ENCODE assay signal across 14 cellular contexts in the genomic region with DNA sequence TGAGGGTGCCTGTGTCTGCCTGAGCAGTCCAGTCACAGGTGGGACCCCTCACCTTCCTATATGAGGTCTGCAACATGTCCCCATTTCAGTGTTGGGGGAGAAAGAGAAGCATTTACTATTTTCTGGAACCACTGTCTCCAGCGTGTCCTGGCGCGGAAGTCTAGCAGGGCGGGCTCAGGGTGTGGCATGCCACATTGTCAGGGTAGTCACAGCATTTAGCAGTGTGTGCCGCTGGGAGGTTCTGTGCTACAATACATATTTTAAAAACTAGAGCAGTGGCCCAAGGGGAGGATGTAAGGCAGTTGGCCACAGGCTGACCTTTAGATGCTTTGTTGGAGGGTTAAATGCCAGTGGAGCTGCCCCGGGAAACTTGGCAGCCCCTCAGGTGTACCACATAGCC. TPM values are rescaled to one million over a fixed set of nuclear protein-coding genes. Genes with fewer than 3 reads are reported as not detected.
DNase-seq lines count a peak whose midpoint lies in the region; ATAC-seq and TF ChIP-seq lines count a peak whose summit lies in the region.
"Had no signal": no experiment of that assay in that cellular context is flagged by ENCODE, and none has a peak within 500 bp of the region (broad histone marks: within the 10 kb centered on the region; RNA-seq: fewer than 3 reads in every experiment).

No MANE protein-coding gene starts in this region.

- H3K27me3 Mint-ChIP-seq in activated naive CD4-positive, alpha-beta T cell treated with anti-CD3 and anti-CD28 coated beads, Interleukin-2, amount 10 ng/mL, durations not matched to agents 7 days and 5 days: no peaks in the 10 kb centered on the region
- H3K27me3 Mint-ChIP-seq in activated naive CD4-positive, alpha-beta T cell treated with anti-CD3 and anti-CD28 coated beads for 36 hours (ENCODE audit: low read depth): no peaks in the 10 kb centered on the region
- H3K27me3 Mint-ChIP-seq in activated T-helper 1 cell treated with anti-CD3 and anti-CD28 coated beads, Interleukin-12 subunit alpha, Interleukin-12 subunit beta, Interleukin-2, Interleukin-4 antibody, amounts not matched to agents 30 ng/mL and 10 ng/mL and 1 ng/mL, durations not matched to agents 14 hours and 24 hours and 36 hours (ENCODE audit: insufficient read depth): no peaks in the 10 kb centered on the region
- H3K27me3 Mint-ChIP-seq in immature natural killer cell (ENCODE audit: low read depth in 3 of 3): no peaks in the 10 kb centered on the region
- H3K27me3 Mint-ChIP-seq: activated B cell treated with CpG ODN at 0.5 μM for 24 hours had no signal

- peak overlapping the region; percentile 94 for H3K27ac ChIP-seq in substantia nigra (ENCODE audit: low read depth, low read length, poor library complexity, severe bottlenecking)
- H3K27ac ChIP-seq: colonic mucosa had no signal

- intact Hi-C loops in activated naive CD4-positive, alpha-beta T cell treated with anti-CD3 and anti-CD28 coated beads for 36 hours (cut with micrococcal nuclease): no loop called here
- intact Hi-C loops in activated T-helper 1 cell treated with anti-CD3 and anti-CD28 coated beads, Interleukin-12 subunit alpha, Interleukin-12 subunit beta, Interleukin-2, Interleukin-4 antibody, amounts not matched to agents 30 ng/mL and 10 ng/mL and 1 ng/mL, durations not matched to agents 14 hours and 24 hours and 36 hours (cut with micrococcal nuclease): no loop called here

- no peak overlapping the region for H3K4me3 Mint-ChIP-seq in activated naive CD4-positive, alpha-beta T cell treated with anti-CD3 and anti-CD28 coated beads, Interleukin-2, amount 10 ng/mL, durations not matched to agents 7 days and 5 days
- no peak overlapping the region for H3K4me3 Mint-ChIP-seq in activated naive CD4-positive, alpha-beta T cell treated with anti-CD3 and anti-CD28 coated beads for 36 hours
- no peak overlapping the region for H3K4me3 Mint-ChIP-seq in activated T-helper 1 cell treated with anti-CD3 and anti-CD28 coated beads, Interleukin-12 subunit alpha, Interleukin-12 subunit beta, Interleukin-2, Interleukin-4 antibody, amounts not matched to agents 30 ng/mL and 10 ng/mL and 1 ng/mL, durations not matched to agents 14 hours and 24 hours and 36 hours
- peak overlapping the region; percentile 64 to 78 (median 65) for H3K4me3 Mint-ChIP-seq in immature natural killer cell
- H3K4me3 Mint-ChIP-seq: activated B cell treated with CpG ODN at 0.5 μM for 24 hours had no signal

- peaks cover 67% of the 10 kb centered on the region for H3K4me1 Mint-ChIP-seq in activated naive CD4-positive, alpha-beta T cell treated with anti-CD3 and anti-CD28 coated beads, Interleukin-2, amount 10 ng/mL, durations not matched to agents 7 days and 5 days
- H3K4me1 Mint-ChIP-seq in activated naive CD4-positive, alpha-beta T cell treated with anti-CD3 and anti-CD28 coated beads for 36 hours (ENCODE audit: low read depth): peaks cover 57% of the 10 kb centered on the region
- peaks cover 71% of the 10 kb centered on the region for H3K4me1 Mint-ChIP-seq in activated T-helper 1 cell treated with anti-CD3 and anti-CD28 coated beads, Interleukin-12 subunit alpha, Interleukin-12 subunit beta, Interleukin-2, Interleukin-4 antibody, amounts not matched to agents 30 ng/mL and 10 ng/mL and 1 ng/mL, durations not matched to agents 14 hours and 24 hours and 36 hours (ENCODE audit: low read depth)
- peaks cover 80 to 89% of the 10 kb centered on the region in 2 donors for H3K4me1 Mint-ChIP-seq in immature natural killer cell

- CTCF ChIA-PET in activated naive CD4-positive, alpha-beta T cell treated with anti-CD3 and anti-CD28 coated beads, Interleukin-2, amount 10 ng/mL, durations not matched to agents 7 days and 5 days (lab: Charles Lee): interaction anchor here (0.9 to 3.5 kb wide), 3 partner anchors 10 to 121 kb away, joined by 3 to 19 read pairs (median 3); no protein-coding TSS in a partner anchor
- CTCF ChIA-PET in activated naive CD4-positive, alpha-beta T cell treated with anti-CD3 and anti-CD28 coated beads for 36 hours (lab: Charles Lee): interaction anchor here (1.1 to 4.2 kb wide), 3 partner anchors 10 to 56 kb away, joined by 3 to 28 read pairs (median 4); no protein-coding TSS in a partner anchor

- H3K36me3 Mint-ChIP-seq in activated naive CD4-positive, alpha-beta T cell treated with anti-CD3 and anti-CD28 coated beads, Interleukin-2, amount 10 ng/mL, durations not matched to agents 7 days and 5 days: peaks cover 57% of the 10 kb centered on the region
- H3K36me3 Mint-ChIP-seq in activated naive CD4-positive, alpha-beta T cell treated with anti-CD3 and anti-CD28 coated beads for 36 hours (ENCODE audit: low read depth): peaks cover 14% of the 10 kb centered on the region
- peaks cover 42% of the 10 kb centered on the region for H3K36me3 Mint-ChIP-seq in activated T-helper 1 cell treated with anti-CD3 and anti-CD28 coated beads, Interleukin-12 subunit alpha, Interleukin-12 subunit beta, Interleukin-2, Interleukin-4 antibody, amounts not matched to agents 30 ng/mL and 10 ng/mL and 1 ng/mL, durations not matched to agents 14 hours and 24 hours and 36 hours (ENCODE audit: low read depth)
- H3K36me3 Mint-ChIP-seq in immature natural killer cell: peaks cover 0 to 21% (median 8%) of the 10 kb centered on the region in 3 donors

- DNase-seq in activated naive CD4-positive, alpha-beta T cell treated with anti-CD3 and anti-CD28 coated beads, Interleukin-2, amount 10 ng/mL, durations not matched to agents 7 days and 5 days: no peak
- no peak for DNase-seq in activated naive CD4-positive, alpha-beta T cell treated with anti-CD3 and anti-CD28 coated beads for 36 hours
- no peak for DNase-seq in activated T-helper 1 cell treated with anti-CD3 and anti-CD28 coated beads, Interleukin-12 subunit alpha, Interleukin-12 subunit beta, Interleukin-2, Interleukin-4 antibody, amounts not matched to agents 30 ng/mL and 10 ng/mL and 1 ng/mL, durations not matched to agents 14 hours and 24 hours and 36 hours (ENCODE audit: low spot score)
- no peak for DNase-seq in immature natural killer cell
- DNase-seq in substantia nigra (lab: John Stamatoyannopoulos, UW): no peak
- DNase-seq in kidney tubule cell (ENCODE audit: low spot score): no peak
- DNase-seq in DMS114 treated with DMSO at 0.1 percent for 48 hours (lab: John Stamatoyannopoulos, UW; ENCODE audit: unreplicated experiment): no peak
- DNase-seq: activated B cell treated with CpG ODN at 0.5 μM for 24 hours, Caco-2, colonic mucosa, Kasumi-1, NCI-H1105 treated with DMSO at 0.1 percent for 48 hours, retina had no signal

- H3K27ac Mint-ChIP-seq in activated naive CD4-positive, alpha-beta T cell treated with anti-CD3 and anti-CD28 coated beads, Interleukin-2, amount 10 ng/mL, durations not matched to agents 7 days and 5 days: peak overlapping the region; percentile 25
- H3K27ac Mint-ChIP-seq in activated naive CD4-positive, alpha-beta T cell treated with anti-CD3 and anti-CD28 coated beads for 36 hours: no peak overlapping the region
- H3K27ac Mint-ChIP-seq in activated T-helper 1 cell treated with anti-CD3 and anti-CD28 coated beads, Interleukin-12 subunit alpha, Interleukin-12 subunit beta, Interleukin-2, Interleukin-4 antibody, amounts not matched to agents 30 ng/mL and 10 ng/mL and 1 ng/mL, durations not matched to agents 14 hours and 24 hours and 36 hours: peak overlapping the region; percentile 81
- H3K27ac Mint-ChIP-seq in immature natural killer cell: peak overlapping the region; percentile 86 to 90 (median 89)
- H3K27ac Mint-ChIP-seq: activated B cell treated with CpG ODN at 0.5 μM for 24 hours had no signal

- TF ChIP-seq POLR2A in GM18505 (IDR thresholded peaks at IDR 0.05; ENCODE audit: borderline replicate concordance, extremely low read depth, insufficient read depth, insufficient read length): no peak

- H3K9me3 Mint-ChIP-seq in activated naive CD4-positive, alpha-beta T cell treated with anti-CD3 and anti-CD28 coated beads, Interleukin-2, amount 10 ng/mL, durations not matched to agents 7 days and 5 days: no peaks in the 10 kb centered on the region
- no peaks in the 10 kb centered on the region for H3K9me3 Mint-ChIP-seq in activated naive CD4-positive, alpha-beta T cell treated with anti-CD3 and anti-CD28 coated beads for 36 hours
- H3K9me3 Mint-ChIP-seq in activated T-helper 1 cell treated with anti-CD3 and anti-CD28 coated beads, Interleukin-12 subunit alpha, Interleukin-12 subunit beta, Interleukin-2, Interleukin-4 antibody, amounts not matched to agents 30 ng/mL and 10 ng/mL and 1 ng/mL, durations not matched to agents 14 hours and 24 hours and 36 hours: no peaks in the 10 kb centered on the region
- no peaks in the 10 kb centered on the region for H3K9me3 Mint-ChIP-seq in immature natural killer cell
- H3K9me3 Mint-ChIP-seq: activated B cell treated with CpG ODN at 0.5 μM for 24 hours had no signal

- ATAC-seq in GM18505 (IDR thresholded peaks at IDR 0.05; ENCODE audit: unreplicated experiment): no peak

RNA-seq across cellular contexts. Expression of a gene that starts 12.5 kb away (rescaled TPM):
- total RNA-seq in activated naive CD4-positive, alpha-beta T cell treated with anti-CD3 and anti-CD28 coated beads for 36 hours: 10 to 100 TPM; 43.4 to 45.5 TPM
- total RNA-seq in activated T-helper 1 cell treated with anti-CD3 and anti-CD28 coated beads, Interleukin-12 subunit alpha, Interleukin-12 subunit beta, Interleukin-2, Interleukin-4 antibody, amounts not matched to agents 30 ng/mL and 10 ng/mL and 1 ng/mL, durations not matched to agents 14 hours and 24 hours and 36 hours: 121 TPM in 2 replicates
- polyA plus RNA-seq in immature natural killer cell: 100 to 1,000 TPM; 274 to 339 (median 323) TPM

Comparison
In these comparisons a context has a peak if more than half of its experiments do, and no peak if none do; other contexts are left out.
1. H3K4me3 Mint-ChIP-seq: peak in immature natural killer cell (5 of 5); none in activated naive CD4-positive, alpha-beta T cell treated with anti-CD3 and anti-CD28 coated beads, Interleukin-2, amount 10 ng/mL, durations not matched to agents 7 days and 5 days (single experiment), activated naive CD4-positive, alpha-beta T cell treated with anti-CD3 and anti-CD28 coated beads for 36 hours (single experiment) and activated T-helper 1 cell treated with anti-CD3 and anti-CD28 coated beads, Interleukin-12 subunit alpha, Interleukin-12 subunit beta, Interleukin-2, Interleukin-4 antibody, amounts not matched to agents 30 ng/mL and 10 ng/mL and 1 ng/mL, durations not matched to agents 14 hours and 24 hours and 36 hours (single experiment).